ENCODE assay signal across 1 cellular context in the genomic region with DNA sequence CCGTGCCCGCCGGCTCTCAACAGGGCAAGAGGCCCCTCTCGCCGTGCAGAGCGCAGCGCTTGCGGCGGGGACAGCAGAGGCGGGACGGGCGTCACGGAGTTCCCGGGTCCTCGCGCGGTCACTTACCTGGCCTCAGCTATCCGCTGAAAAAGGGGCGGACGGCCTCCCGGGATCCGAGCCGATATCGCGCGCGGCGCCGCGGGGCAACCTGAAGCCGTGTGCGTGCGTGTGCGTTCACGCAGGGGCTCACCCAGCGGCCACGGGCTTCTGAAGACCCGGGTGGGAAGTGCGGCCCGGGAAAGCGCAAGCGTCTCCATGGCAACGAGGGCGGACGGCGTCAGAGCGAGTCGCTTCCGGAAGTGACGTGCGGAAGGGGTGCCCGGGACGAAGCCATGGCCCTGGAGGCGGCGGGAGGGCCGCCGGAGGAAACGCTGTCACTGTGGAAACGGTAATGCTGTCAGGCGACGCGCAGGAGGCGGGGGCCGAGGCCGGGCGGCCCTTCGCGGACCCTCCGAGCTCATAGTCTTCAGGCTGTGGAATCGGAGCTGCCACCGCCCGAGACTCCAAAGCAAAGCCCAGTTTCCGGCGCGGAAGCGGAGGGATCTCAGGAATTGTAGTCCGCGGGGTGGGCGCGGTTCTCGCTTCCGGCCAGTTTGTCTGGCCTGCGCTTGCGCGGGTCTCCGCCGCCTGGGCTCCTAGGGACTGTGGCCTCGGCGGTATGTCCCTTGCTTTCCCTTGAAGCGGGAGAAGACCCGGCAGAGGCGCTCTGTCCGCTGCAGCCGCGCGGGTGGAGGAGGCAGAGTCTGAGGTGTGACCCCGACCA.
TF ChIP-seq lines count a peak whose summit lies in the region.

A gene (plus strand): TSS at position 365 of the 823 bp plus-strand sequence. CDS start 28 bp downstream, at position 393.

TF ChIP-seq in HepG2, 621 proteins besides CTCF, POLR2A, EP300 and RAD21 (continued from another document and continues in another):
- TF ChIP-seq, protein P1, sequence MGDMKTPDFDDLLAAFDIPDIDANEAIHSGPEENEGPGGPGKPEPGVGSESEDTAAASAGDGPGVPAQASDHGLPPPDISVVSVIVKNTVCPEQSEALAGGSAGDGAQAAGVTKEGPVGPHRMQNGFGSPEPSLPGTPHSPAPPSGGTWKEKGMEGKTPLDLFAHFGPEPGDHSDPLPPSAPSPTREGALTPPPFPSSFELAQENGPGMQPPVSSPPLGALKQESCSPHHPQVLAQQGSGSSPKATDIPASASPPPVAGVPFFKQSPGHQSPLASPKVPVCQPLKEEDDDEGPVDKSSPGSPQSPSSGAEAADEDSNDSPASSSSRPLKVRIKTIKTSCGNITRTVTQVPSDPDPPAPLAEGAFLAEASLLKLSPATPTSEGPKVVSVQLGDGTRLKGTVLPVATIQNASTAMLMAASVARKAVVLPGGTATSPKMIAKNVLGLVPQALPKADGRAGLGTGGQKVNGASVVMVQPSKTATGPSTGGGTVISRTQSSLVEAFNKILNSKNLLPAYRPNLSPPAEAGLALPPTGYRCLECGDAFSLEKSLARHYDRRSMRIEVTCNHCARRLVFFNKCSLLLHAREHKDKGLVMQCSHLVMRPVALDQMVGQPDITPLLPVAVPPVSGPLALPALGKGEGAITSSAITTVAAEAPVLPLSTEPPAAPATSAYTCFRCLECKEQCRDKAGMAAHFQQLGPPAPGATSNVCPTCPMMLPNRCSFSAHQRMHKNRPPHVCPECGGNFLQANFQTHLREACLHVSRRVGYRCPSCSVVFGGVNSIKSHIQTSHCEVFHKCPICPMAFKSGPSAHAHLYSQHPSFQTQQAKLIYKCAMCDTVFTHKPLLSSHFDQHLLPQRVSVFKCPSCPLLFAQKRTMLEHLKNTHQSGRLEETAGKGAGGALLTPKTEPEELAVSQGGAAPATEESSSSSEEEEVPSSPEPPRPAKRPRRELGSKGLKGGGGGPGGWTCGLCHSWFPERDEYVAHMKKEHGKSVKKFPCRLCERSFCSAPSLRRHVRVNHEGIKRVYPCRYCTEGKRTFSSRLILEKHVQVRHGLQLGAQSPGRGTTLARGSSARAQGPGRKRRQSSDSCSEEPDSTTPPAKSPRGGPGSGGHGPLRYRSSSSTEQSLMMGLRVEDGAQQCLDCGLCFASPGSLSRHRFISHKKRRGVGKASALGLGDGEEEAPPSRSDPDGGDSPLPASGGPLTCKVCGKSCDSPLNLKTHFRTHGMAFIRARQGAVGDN (CRISPR knock-in tag; IDR thresholded peaks at IDR 0.05) = peak; percentile 92
- peak; percentile 94; the same call in 1 of the 2 replicates for TF ChIP-seq ZNF34 (CRISPR knock-in tag; IDR thresholded peaks at IDR 0.05; ENCODE audit: borderline replicate concordance)
- TF ChIP-seq, protein P2, sequence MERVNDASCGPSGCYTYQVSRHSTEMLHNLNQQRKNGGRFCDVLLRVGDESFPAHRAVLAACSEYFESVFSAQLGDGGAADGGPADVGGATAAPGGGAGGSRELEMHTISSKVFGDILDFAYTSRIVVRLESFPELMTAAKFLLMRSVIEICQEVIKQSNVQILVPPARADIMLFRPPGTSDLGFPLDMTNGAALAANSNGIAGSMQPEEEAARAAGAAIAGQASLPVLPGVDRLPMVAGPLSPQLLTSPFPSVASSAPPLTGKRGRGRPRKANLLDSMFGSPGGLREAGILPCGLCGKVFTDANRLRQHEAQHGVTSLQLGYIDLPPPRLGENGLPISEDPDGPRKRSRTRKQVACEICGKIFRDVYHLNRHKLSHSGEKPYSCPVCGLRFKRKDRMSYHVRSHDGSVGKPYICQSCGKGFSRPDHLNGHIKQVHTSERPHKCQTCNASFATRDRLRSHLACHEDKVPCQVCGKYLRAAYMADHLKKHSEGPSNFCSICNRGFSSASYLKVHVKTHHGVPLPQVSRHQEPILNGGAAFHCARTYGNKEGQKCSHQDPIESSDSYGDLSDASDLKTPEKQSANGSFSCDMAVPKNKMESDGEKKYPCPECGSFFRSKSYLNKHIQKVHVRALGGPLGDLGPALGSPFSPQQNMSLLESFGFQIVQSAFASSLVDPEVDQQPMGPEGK (CRISPR knock-in tag; IDR thresholded peaks at IDR 0.05) = no peak; the same call in 1 of the 2 replicates
- TF ChIP-seq, protein P3, sequence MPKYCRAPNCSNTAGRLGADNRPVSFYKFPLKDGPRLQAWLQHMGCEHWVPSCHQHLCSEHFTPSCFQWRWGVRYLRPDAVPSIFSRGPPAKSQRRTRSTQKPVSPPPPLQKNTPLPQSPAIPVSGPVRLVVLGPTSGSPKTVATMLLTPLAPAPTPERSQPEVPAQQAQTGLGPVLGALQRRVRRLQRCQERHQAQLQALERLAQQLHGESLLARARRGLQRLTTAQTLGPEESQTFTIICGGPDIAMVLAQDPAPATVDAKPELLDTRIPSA (CRISPR knock-in tag; IDR thresholded peaks at IDR 0.05; ENCODE audit: borderline replicate concordance) = no peak
- peak; percentile 39; the same call in 1 of the 2 replicates for TF ChIP-seq ZNF672 (CRISPR knock-in tag; IDR thresholded peaks at IDR 0.05)
- TF ChIP-seq NFIB (CRISPR knock-in tag; IDR thresholded peaks at IDR 0.05; ENCODE audit: borderline replicate concordance) = no peak
- no peak for TF ChIP-seq MAFK (conservative IDR thresholded peaks at IDR 0.05 in 1 of 2, IDR thresholded peaks at IDR 0.05 in 1 of 2; ENCODE audit: low read length in 2 of 2)
- peak; percentile 90 for TF ChIP-seq YEATS4 (CRISPR knock-in tag; IDR thresholded peaks at IDR 0.05; ENCODE audit: borderline replicate concordance)
- TF ChIP-seq, protein P4, sequence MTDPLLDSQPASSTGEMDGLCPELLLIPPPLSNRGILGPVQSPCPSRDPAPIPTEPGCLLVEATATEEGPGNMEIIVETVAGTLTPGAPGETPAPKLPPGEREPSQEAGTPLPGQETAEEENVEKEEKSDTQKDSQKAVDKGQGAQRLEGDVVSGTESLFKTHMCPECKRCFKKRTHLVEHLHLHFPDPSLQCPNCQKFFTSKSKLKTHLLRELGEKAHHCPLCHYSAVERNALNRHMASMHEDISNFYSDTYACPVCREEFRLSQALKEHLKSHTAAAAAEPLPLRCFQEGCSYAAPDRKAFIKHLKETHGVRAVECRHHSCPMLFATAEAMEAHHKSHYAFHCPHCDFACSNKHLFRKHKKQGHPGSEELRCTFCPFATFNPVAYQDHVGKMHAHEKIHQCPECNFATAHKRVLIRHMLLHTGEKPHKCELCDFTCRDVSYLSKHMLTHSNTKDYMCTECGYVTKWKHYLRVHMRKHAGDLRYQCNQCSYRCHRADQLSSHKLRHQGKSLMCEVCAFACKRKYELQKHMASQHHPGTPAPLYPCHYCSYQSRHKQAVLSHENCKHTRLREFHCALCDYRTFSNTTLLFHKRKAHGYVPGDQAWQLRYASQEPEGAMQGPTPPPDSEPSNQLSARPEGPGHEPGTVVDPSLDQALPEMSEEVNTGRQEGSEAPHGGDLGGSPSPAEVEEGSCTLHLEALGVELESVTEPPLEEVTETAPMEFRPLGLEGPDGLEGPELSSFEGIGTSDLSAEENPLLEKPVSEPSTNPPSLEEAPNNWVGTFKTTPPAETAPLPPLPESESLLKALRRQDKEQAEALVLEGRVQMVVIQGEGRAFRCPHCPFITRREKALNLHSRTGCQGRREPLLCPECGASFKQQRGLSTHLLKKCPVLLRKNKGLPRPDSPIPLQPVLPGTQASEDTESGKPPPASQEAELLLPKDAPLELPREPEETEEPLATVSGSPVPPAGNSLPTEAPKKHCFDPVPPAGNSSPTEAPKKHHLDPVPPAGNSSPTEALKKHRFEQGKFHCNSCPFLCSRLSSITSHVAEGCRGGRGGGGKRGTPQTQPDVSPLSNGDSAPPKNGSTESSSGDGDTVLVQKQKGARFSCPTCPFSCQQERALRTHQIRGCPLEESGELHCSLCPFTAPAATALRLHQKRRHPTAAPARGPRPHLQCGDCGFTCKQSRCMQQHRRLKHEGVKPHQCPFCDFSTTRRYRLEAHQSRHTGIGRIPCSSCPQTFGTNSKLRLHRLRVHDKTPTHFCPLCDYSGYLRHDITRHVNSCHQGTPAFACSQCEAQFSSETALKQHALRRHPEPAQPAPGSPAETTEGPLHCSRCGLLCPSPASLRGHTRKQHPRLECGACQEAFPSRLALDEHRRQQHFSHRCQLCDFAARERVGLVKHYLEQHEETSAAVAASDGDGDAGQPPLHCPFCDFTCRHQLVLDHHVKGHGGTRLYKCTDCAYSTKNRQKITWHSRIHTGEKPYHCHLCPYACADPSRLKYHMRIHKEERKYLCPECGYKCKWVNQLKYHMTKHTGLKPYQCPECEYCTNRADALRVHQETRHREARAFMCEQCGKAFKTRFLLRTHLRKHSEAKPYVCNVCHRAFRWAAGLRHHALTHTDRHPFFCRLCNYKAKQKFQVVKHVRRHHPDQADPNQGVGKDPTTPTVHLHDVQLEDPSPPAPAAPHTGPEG (CRISPR knock-in tag; IDR thresholded peaks at IDR 0.05) = no peak; the same call in 1 of the 2 replicates
- TF ChIP-seq MEF2D (CRISPR knock-in tag; IDR thresholded peaks at IDR 0.05) = peak; percentile 10; the same call in 1 of the 2 replicates
- TF ChIP-seq CAMTA2 (CRISPR knock-in tag; IDR thresholded peaks at IDR 0.05; ENCODE audit: borderline replicate concordance) = no peak
- peak; percentile 94 for TF ChIP-seq NRL (CRISPR knock-in tag; IDR thresholded peaks at IDR 0.05; ENCODE audit: borderline replicate concordance)
- TF ChIP-seq, protein P5, sequence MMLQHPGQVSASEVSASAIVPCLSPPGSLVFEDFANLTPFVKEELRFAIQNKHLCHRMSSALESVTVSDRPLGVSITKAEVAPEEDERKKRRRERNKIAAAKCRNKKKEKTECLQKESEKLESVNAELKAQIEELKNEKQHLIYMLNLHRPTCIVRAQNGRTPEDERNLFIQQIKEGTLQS (CRISPR knock-in tag; IDR thresholded peaks at IDR 0.05) = no peak
- TF ChIP-seq RBAK (CRISPR knock-in tag; IDR thresholded peaks at IDR 0.05) = no peak
- TF ChIP-seq U2AF2 (IDR thresholded peaks at IDR 0.05; ENCODE audit: low read depth, low read length) = peak; percentile 76; the same call in 1 of the 2 replicates
- no peak for TF ChIP-seq NFE2 (CRISPR knock-in tag; IDR thresholded peaks at IDR 0.05)
- TF ChIP-seq SKI (IDR thresholded peaks at IDR 0.05; ENCODE audit: partially characterized antibody) = peak; percentile 65
- no peak; the same call in 1 of the 2 replicates for TF ChIP-seq HES4 (CRISPR knock-in tag; IDR thresholded peaks at IDR 0.05; ENCODE audit: borderline replicate concordance)
- TF ChIP-seq SMARCE1 (IDR thresholded peaks at IDR 0.05; ENCODE audit: borderline replicate concordance) = no peak
- peak; percentile 64 for TF ChIP-seq NFKBIZ (CRISPR knock-in tag; IDR thresholded peaks at IDR 0.05)
- no peak for TF ChIP-seq ZKSCAN1 (IDR thresholded peaks at IDR 0.05; ENCODE audit: low read length)
- peak; percentile 17 for TF ChIP-seq ZNF589 (CRISPR knock-in tag; conservative IDR thresholded peaks at IDR 0.05)
- no peak; the same call in 1 of the 2 replicates for TF ChIP-seq ZNF484 (CRISPR knock-in tag; IDR thresholded peaks at IDR 0.05; ENCODE audit: borderline replicate concordance, low read depth)
- peak; percentile 64; the same call in 1 of the 2 replicates for TF ChIP-seq SIN3B (IDR thresholded peaks at IDR 0.05; ENCODE audit: low read length)
- TF ChIP-seq ZNF17 (CRISPR knock-in tag; IDR thresholded peaks at IDR 0.05) = no peak
- no peak for TF ChIP-seq BHLHE40 (IDR thresholded peaks at IDR 0.05; ENCODE audit: low read length)
- TF ChIP-seq SMAD3 (CRISPR knock-in tag; IDR thresholded peaks at IDR 0.05) = no peak; the same call in 1 of the 2 replicates
- TF ChIP-seq, protein P6, sequence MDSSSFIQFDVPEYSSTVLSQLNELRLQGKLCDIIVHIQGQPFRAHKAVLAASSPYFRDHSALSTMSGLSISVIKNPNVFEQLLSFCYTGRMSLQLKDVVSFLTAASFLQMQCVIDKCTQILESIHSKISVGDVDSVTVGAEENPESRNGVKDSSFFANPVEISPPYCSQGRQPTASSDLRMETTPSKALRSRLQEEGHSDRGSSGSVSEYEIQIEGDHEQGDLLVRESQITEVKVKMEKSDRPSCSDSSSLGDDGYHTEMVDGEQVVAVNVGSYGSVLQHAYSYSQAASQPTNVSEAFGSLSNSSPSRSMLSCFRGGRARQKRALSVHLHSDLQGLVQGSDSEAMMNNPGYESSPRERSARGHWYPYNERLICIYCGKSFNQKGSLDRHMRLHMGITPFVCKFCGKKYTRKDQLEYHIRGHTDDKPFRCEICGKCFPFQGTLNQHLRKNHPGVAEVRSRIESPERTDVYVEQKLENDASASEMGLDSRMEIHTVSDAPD (CRISPR knock-in tag; IDR thresholded peaks at IDR 0.05) = 0 out of 2 replicates have a peak, but pooled peaks have one; percentile 33
- TF ChIP-seq, protein P7, sequence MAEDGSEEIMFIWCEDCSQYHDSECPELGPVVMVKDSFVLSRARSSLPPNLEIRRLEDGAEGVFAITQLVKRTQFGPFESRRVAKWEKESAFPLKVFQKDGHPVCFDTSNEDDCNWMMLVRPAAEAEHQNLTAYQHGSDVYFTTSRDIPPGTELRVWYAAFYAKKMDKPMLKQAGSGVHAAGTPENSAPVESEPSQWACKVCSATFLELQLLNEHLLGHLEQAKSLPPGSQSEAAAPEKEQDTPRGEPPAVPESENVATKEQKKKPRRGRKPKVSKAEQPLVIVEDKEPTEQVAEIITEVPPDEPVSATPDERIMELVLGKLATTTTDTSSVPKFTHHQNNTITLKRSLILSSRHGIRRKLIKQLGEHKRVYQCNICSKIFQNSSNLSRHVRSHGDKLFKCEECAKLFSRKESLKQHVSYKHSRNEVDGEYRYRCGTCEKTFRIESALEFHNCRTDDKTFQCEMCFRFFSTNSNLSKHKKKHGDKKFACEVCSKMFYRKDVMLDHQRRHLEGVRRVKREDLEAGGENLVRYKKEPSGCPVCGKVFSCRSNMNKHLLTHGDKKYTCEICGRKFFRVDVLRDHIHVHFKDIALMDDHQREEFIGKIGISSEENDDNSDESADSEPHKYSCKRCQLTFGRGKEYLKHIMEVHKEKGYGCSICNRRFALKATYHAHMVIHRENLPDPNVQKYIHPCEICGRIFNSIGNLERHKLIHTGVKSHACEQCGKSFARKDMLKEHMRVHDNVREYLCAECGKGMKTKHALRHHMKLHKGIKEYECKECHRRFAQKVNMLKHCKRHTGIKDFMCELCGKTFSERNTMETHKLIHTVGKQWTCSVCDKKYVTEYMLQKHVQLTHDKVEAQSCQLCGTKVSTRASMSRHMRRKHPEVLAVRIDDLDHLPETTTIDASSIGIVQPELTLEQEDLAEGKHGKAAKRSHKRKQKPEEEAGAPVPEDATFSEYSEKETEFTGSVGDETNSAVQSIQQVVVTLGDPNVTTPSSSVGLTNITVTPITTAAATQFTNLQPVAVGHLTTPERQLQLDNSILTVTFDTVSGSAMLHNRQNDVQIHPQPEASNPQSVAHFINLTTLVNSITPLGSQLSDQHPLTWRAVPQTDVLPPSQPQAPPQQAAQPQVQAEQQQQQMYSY (CRISPR knock-in tag; IDR thresholded peaks at IDR 0.05) = peak; percentile 60
- no peak for TF ChIP-seq PRPF4 (IDR thresholded peaks at IDR 0.05; ENCODE audit: low read depth, low read length, poor library complexity, severe bottlenecking)
- peak; percentile 73 for TF ChIP-seq DR1 (CRISPR knock-in tag; IDR thresholded peaks at IDR 0.05)
- TF ChIP-seq MTF1 (CRISPR knock-in tag; IDR thresholded peaks at IDR 0.05) = no peak; the same call in 1 of the 2 replicates
- TF ChIP-seq ZNF563 (CRISPR knock-in tag; IDR thresholded peaks at IDR 0.05) = peak; percentile 77
- no peak for TF ChIP-seq NFATC3 (CRISPR knock-in tag; IDR thresholded peaks at IDR 0.05)
- peak; percentile 83 for TF ChIP-seq YY1 (IDR thresholded peaks at IDR 0.05; ENCODE audit: insufficient read depth, insufficient replicate concordance, low read depth, low read length)
